Comparison of ENCODE assay signal across 28 cellular contexts in the genomic region with DNA sequence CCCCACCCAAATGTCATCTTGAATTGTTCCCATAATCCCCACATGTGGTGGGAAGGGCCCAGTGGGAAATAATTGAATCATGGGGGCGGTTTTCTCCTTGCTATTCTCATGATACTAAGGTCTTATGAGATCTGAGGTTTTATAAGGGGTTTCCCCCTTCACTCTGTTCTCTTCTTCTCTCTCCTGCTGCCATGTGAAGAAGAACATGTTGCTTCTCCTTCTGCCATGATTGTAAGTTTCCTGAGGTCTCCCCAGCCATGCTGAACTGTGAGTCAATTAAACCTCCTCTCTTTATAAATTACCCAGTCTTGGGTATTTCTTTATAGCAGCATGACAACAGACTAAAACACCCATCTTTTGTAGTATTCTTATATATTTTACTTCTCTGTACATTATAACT.
"Had no signal": no experiment of that assay in that cellular context is flagged by ENCODE, and none has a peak within 500 bp of the region (broad histone marks: within the 10 kb centered on the region; RNA-seq: fewer than 3 reads in every experiment).

No MANE protein-coding gene starts in this region.

- H3K9me3 ChIP-seq: lower lobe of right lung, pancreas, prostate gland, tibial nerve, uterus had no signal

- H3K4me3 ChIP-seq: left lung, lower lobe of right lung, pancreas, prostate gland, skin epidermis, tibial nerve, uterus had no signal

- H3K4me3 Mint-ChIP-seq: naive thymus-derived CD8-positive, alpha-beta T cell; neural crest cell; stimulated activated memory B cell treated with anti-CD40 and anti-IgM and Interleukin-4, amounts not matched to agents 10 μg/mL and 1 μg/mL and 100 μg/mL, for 72 hours; stimulated activated naive CD8-positive, alpha-beta T cell treated with anti-CD3 and anti-CD28 coated beads, Interleukin-15, amount 100 ng/mL, for 72 hours; type B pancreatic cell had no signal

- H3K9me3 Mint-ChIP-seq: nephron, neural crest cell, type B pancreatic cell had no signal

- H3K4me1 Mint-ChIP-seq: naive thymus-derived CD8-positive, alpha-beta T cell; nephron; neural crest cell; stimulated activated memory B cell treated with anti-CD40 and anti-IgM and Interleukin-4, amounts not matched to agents 10 μg/mL and 1 μg/mL and 100 μg/mL, for 72 hours; stimulated activated naive CD8-positive, alpha-beta T cell treated with anti-CD3 and anti-CD28 coated beads, Interleukin-15, amount 100 ng/mL, for 72 hours had no signal

- H3K27ac ChIP-seq: left lung, lower lobe of right lung, pancreas, prostate gland, skin epidermis, tibial nerve, uterus had no signal

- H3K36me3 ChIP-seq: left lung, lower lobe of right lung, pancreas, prostate gland, tibial nerve, uterus had no signal

- H3K27me3 ChIP-seq: left lung, pancreas, tibial nerve, uterus had no signal

- DNase-seq: hippocampal formation; left colon; left lung; lower lobe of right lung; mammary epithelial cell; mesenchymal stem cell; naive thymus-derived CD8-positive, alpha-beta T cell; nucleus accumbens; pancreas; posterior cingulate gyrus; retina; right cardiac atrium; stimulated activated CD4-positive, alpha-beta T cell treated with anti-CD3 and anti-CD28 coated beads, Interleukin-12 subunit alpha, Interleukin-12 subunit beta, amount 100 ng/mL, for 4 hours; stimulated activated CD4-positive, alpha-beta T cell treated with anti-CD3 and anti-CD28 coated beads, Interleukin-4, amount 100 ng/mL, for 4 hours; stimulated activated CD8-positive, alpha-beta memory T cell treated with anti-CD3 and anti-CD28 coated beads, Interleukin-4, amount 100 ng/mL, for 48 hours; stimulated activated naive CD4-positive, alpha-beta T cell treated with Interleukin-2 at 50 U/mL for 16 hours; stimulated activated naive CD8-positive, alpha-beta T cell treated with anti-CD3 and anti-CD28 coated beads, Interleukin-15, amount 100 ng/mL, for 72 hours; substantia nigra; uterus had no signal

- H3K36me3 Mint-ChIP-seq: type B pancreatic cell had no signal

- H3K27me3 Mint-ChIP-seq: stimulated activated memory B cell treated with anti-CD40 and anti-IgM and Interleukin-4, amounts not matched to agents 10 μg/mL and 1 μg/mL and 100 μg/mL, for 72 hours; stimulated activated naive CD8-positive, alpha-beta T cell treated with anti-CD3 and anti-CD28 coated beads, Interleukin-15, amount 100 ng/mL, for 72 hours had no signal

- H3K27ac Mint-ChIP-seq: naive thymus-derived CD8-positive, alpha-beta T cell; nephron; stimulated activated memory B cell treated with anti-CD40 and anti-IgM and Interleukin-4, amounts not matched to agents 10 μg/mL and 1 μg/mL and 100 μg/mL, for 72 hours; stimulated activated naive CD8-positive, alpha-beta T cell treated with anti-CD3 and anti-CD28 coated beads, Interleukin-15, amount 100 ng/mL, for 72 hours; type B pancreatic cell had no signal

- H3K4me1 ChIP-seq: prostate gland, uterus had no signal

- ATAC-seq: left colon; left lung; lower lobe of right lung; naive thymus-derived CD8-positive, alpha-beta T cell; pancreas; right cardiac atrium; sciatic nerve; stimulated activated memory B cell treated with anti-CD40 and anti-IgM and Interleukin-4, amounts not matched to agents 10 μg/mL and 1 μg/mL and 100 μg/mL, for 72 hours; stimulated activated naive CD8-positive, alpha-beta T cell treated with anti-CD3 and anti-CD28 coated beads, Interleukin-15, amount 100 ng/mL, for 72 hours had no signal

- FAIRE-seq: keratinocyte, pancreas had no signal
